In genomic region chr6:163670283-163670682, GRCh38 we compare ENCODE assay signal across 1 cellular context.
TF ChIP-seq lines count a peak whose summit lies in the region.

No MANE protein-coding gene starts in this region.

TF ChIP-seq in GM23338, 12 proteins besides CTCF, POLR2A, EP300 and RAD21 (continued from another document):
- no peak for TF ChIP-seq ZNF462 (CRISPR knock-in tag; IDR thresholded peaks at IDR 0.05)
